ENCODE assay signal across 21 cellular contexts in the genomic region with DNA sequence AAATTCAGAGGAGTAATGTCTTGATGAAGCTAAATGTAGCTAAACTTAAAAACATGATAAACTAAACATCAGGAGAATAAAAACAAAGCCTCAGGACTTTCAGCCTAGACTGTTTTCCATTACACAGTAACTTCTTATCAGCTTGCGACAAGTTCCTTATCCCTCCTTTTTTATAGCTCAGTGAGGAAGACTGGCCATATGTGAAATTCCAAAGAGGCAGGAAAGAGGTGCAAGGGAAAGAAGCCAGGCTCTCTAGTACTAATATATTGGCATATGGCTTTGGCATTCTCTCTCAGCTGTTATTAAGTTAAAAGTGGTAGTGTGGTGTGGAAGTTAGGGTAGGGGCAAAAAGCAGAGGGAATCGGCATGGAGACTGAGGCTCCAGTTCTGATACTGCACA. TPM values are rescaled to one million over a fixed set of nuclear protein-coding genes. Genes with fewer than 3 reads are reported as not detected.
"Had no signal": no experiment of that assay in that cellular context is flagged by ENCODE, and none has a peak within 500 bp of the region (broad histone marks: within the 10 kb centered on the region; RNA-seq: fewer than 3 reads in every experiment).

No MANE protein-coding gene starts in this region.

- H3K27ac ChIP-seq: body of pancreas, esophagus squamous epithelium, foreskin keratinocyte, prostate gland, right lobe of liver, spleen, testis had no signal

- H3K4me3 Mint-ChIP-seq: activated CD4-positive, alpha-beta T cell treated with anti-CD3 and anti-CD28 coated beads, Interleukin-2, amount 10 ng/mL, durations not matched to agents 24 days and 14 days; central memory CD8-positive, alpha-beta T cell; naive thymus-derived CD4-positive, alpha-beta T cell; stimulated activated naive CD8-positive, alpha-beta T cell treated with anti-CD3 and anti-CD28 coated beads, Interleukin-15, amount 100 ng/mL, for 72 hours had no signal

- ATAC-seq: body of pancreas; foreskin keratinocyte; left colon; naive thymus-derived CD4-positive, alpha-beta T cell; right lobe of liver; stimulated activated naive CD8-positive, alpha-beta T cell treated with anti-CD3 and anti-CD28 coated beads, Interleukin-15, amount 100 ng/mL, for 72 hours had no signal

- H3K4me3 ChIP-seq: body of pancreas, coronary artery, esophagus squamous epithelium, prostate gland, right lobe of liver, spleen, testis, upper lobe of left lung had no signal

- H3K27me3 ChIP-seq: body of pancreas, esophagus squamous epithelium, foreskin keratinocyte, right lobe of liver, spleen, testis, upper lobe of left lung had no signal

- H3K9me3 Mint-ChIP-seq: activated CD4-positive, alpha-beta T cell treated with anti-CD3 and anti-CD28 coated beads, Interleukin-2, amount 10 ng/mL, durations not matched to agents 24 days and 14 days; central memory CD8-positive, alpha-beta T cell; stimulated activated naive CD8-positive, alpha-beta T cell treated with anti-CD3 and anti-CD28 coated beads, Interleukin-15, amount 100 ng/mL, for 72 hours had no signal

- H3K4me1 ChIP-seq: foreskin keratinocyte had no signal

- DNase-seq: activated CD4-positive, alpha-beta T cell treated with anti-CD3 and anti-CD28 coated beads, Interleukin-2, amount 10 ng/mL, durations not matched to agents 24 days and 14 days; activated CD4-positive, CD25-positive, alpha-beta regulatory T cell; activated CD8-positive, alpha-beta memory T cell treated with anti-CD3 and anti-CD28 coated beads for 24 hours; activated naive CD4-positive, alpha-beta T cell treated with anti-CD3 and anti-CD28 coated beads, Interleukin-2, amount 50 U/mL, for 16 hours; amniotic stem cell; body of pancreas; esophagus squamous epithelium; foreskin keratinocyte; head of caudate nucleus; left colon; naive thymus-derived CD4-positive, alpha-beta T cell; nucleus accumbens; right lobe of liver; spleen; stimulated activated naive CD8-positive, alpha-beta T cell treated with anti-CD3 and anti-CD28 coated beads, Interleukin-15, amount 100 ng/mL, for 72 hours; testis; upper lobe of left lung had no signal

- H3K9me3 ChIP-seq: body of pancreas, esophagus squamous epithelium, prostate gland, right lobe of liver, spleen, testis, upper lobe of left lung had no signal

RNA-seq across cellular contexts. Expression of a gene that starts 30.0 kb away (rescaled TPM):
- total RNA-seq: lung microvascular endothelial cell had no signal
